ENCODE assay signal across 24 cellular contexts in the genomic region with DNA sequence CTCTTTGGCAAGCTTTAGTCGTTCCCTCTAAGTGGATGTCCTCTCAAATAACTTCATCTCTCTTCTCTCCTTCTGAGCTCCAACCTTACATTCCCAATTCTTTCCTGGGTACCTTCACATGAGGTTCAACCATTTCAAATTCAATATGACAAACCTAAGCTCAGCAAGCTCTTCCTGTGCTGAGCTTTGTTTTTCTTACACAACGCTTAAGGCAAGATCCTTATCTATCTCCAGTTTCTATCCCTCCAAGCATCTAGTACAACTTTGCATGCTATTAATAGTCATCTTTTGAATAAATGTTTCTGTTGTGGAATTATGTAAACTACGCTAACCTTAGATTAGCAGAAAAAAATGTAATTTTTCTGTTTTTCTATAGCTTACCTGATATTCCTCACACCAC.
DNase-seq lines count a peak whose midpoint lies in the region; ATAC-seq, FAIRE-seq and TF ChIP-seq lines count a peak whose summit lies in the region.
"Had no signal": no experiment of that assay in that cellular context is flagged by ENCODE, and none has a peak within 500 bp of the region (broad histone marks: within the 10 kb centered on the region; RNA-seq: fewer than 3 reads in every experiment).

No MANE protein-coding gene starts in this region.

- DNase-seq in EH (ENCODE audit: low read depth) (peak; percentile 79), NCI-H526 (lab: John Stamatoyannopoulos, UW) (peak; percentile 65 to 70), adipocyte (ENCODE audit: low read depth) (peak; percentile 48), small intestine (no peak)
- DNase-seq in activated naive CD4-positive, alpha-beta T cell treated with Interleukin-2 at 50 U/mL for 16 hours = no peak
- DNase-seq: AML-193; CD4-positive, alpha-beta T cell; COR-L47; GOT3; HCEC 1CT; NCI-H1105; NCI-H146; NCI-H1930; NCI-H2107; NCI-H524 treated with DMSO at 0.1 percent for 48 hours; Peyer's patch; SIG-M5; SK-N-SH; SW 1271 had no signal

- no peak overlapping the region for H3K27ac ChIP-seq in parathyroid adenoma
- no peak overlapping the region for H3K27ac ChIP-seq in small intestine (ENCODE audit: low read depth in 1 of 2, low read length in 1 of 2)
- H3K27ac ChIP-seq: A549; BLaER1 treated with 17β-estradiol and CSF1 and Interleukin-3, amounts not matched to agents 10 nM and 100 nM; Peyer's patch had no signal

- no peak for ATAC-seq in activated CD4-positive, CD25-positive, alpha-beta regulatory T cell treated with anti-CD3 and anti-CD28 coated beads, Interleukin-2, amount 50 U/mL, for 24 hours
- ATAC-seq: A549 had no signal

- H3K4me3 ChIP-seq in adipocyte (ENCODE audit: low read length) (no peak overlapping the region), parathyroid adenoma (ENCODE audit: low read depth, low read length) (no peak overlapping the region), small intestine (ENCODE audit: low read depth in 1 of 2, low read length in 2 of 2) (no peak overlapping the region)
- H3K4me3 ChIP-seq: A549; BLaER1 treated with 17β-estradiol and CSF1 and Interleukin-3, amounts not matched to agents 10 nM and 100 nM; Peyer's patch had no signal

- H3K27me3 ChIP-seq in adipocyte (replicated peaks; ENCODE audit: control insufficient read depth, insufficient read depth, low read length) = peaks cover 7% of the 10 kb centered on the region
- H3K27me3 ChIP-seq in parathyroid adenoma (ENCODE audit: control insufficient read depth, insufficient read depth, low read length) = no peaks in the 10 kb centered on the region
- no peaks in the 10 kb centered on the region for H3K27me3 ChIP-seq in small intestine (ENCODE audit: control insufficient read depth in 2 of 2, insufficient read depth in 2 of 2, low read length in 2 of 2)
- H3K27me3 ChIP-seq: BLaER1 treated with 17β-estradiol and CSF1 and Interleukin-3, amounts not matched to agents 10 nM and 100 nM; Peyer's patch had no signal

- no peak for FAIRE-seq in small intestine (lab: Jason Lieb, UNC)
- FAIRE-seq: A549, GM12892 had no signal

- H3K36me3 ChIP-seq in adipocyte (ENCODE audit: control insufficient read depth, insufficient read depth, low read length, severe bottlenecking) (no peaks in the 10 kb centered on the region), parathyroid adenoma (ENCODE audit: control insufficient read depth, insufficient read depth, low read length) (no peaks in the 10 kb centered on the region), small intestine (ENCODE audit: control insufficient read depth in 2 of 2, insufficient read depth in 2 of 2, low read length in 2 of 2) (no peaks in the 10 kb centered on the region)
- H3K36me3 ChIP-seq: BLaER1 treated with 17β-estradiol and CSF1 and Interleukin-3, amounts not matched to agents 10 nM and 100 nM; Peyer's patch had no signal

- peak overlapping the region; percentile 5 for H2AFZ ChIP-seq in parathyroid adenoma

- H3K4me1 ChIP-seq in adipocyte (ENCODE audit: control insufficient read depth, insufficient read depth, low read length) (peaks cover 15% of the 10 kb centered on the region), parathyroid adenoma (peaks cover 7% of the 10 kb centered on the region), small intestine (ENCODE audit: control insufficient read depth in 2 of 2, insufficient read depth in 1 of 2, low read depth in 1 of 2, low read length in 1 of 2) (peaks cover 2 to 4% of the 10 kb centered on the region in 2 donors)
- H3K4me1 ChIP-seq: BLaER1 treated with 17β-estradiol and CSF1 and Interleukin-3, amounts not matched to agents 10 nM and 100 nM had no signal

- TF ChIP-seq CTCF in parathyroid adenoma (IDR thresholded peaks at IDR 0.05) = no peak

- H3K79me2 ChIP-seq in parathyroid adenoma = no peaks in the 10 kb centered on the region

- 71 to 82% (median 82%) methylated on average over 3 of the region's 3 CpGs for WGBS in small intestine, 3 donors

- H3K9me3 ChIP-seq in adipocyte (ENCODE audit: control insufficient read depth, low read length) = no peaks in the 10 kb centered on the region
- no peaks in the 10 kb centered on the region for H3K9me3 ChIP-seq in parathyroid adenoma (ENCODE audit: control insufficient read depth, low read length)
- no peaks in the 10 kb centered on the region for H3K9me3 ChIP-seq in small intestine (ENCODE audit: control insufficient read depth, low read depth)
- H3K9me3 ChIP-seq: A549; BLaER1 treated with 17β-estradiol and CSF1 and Interleukin-3, amounts not matched to agents 10 nM and 100 nM; Peyer's patch; SK-N-SH had no signal

- no peak overlapping the region for H3K4me2 ChIP-seq in parathyroid adenoma (ENCODE audit: low read length)
- H3K4me2 ChIP-seq: A549; BLaER1 treated with 17β-estradiol and CSF1 and Interleukin-3, amounts not matched to agents 10 nM and 100 nM; SK-N-SH had no signal

- no peak overlapping the region for H3K9ac ChIP-seq in adipocyte (ENCODE audit: low read length)
- no peak overlapping the region for H3K9ac ChIP-seq in parathyroid adenoma
- H3K9ac ChIP-seq: BLaER1 treated with 17β-estradiol and CSF1 and Interleukin-3, amounts not matched to agents 10 nM and 100 nM; SK-N-SH had no signal

Comparison
In these comparisons a context has a peak if more than half of its experiments do, and no peak if none do; other contexts are left out.
1. DNase-seq: peak in EH (single experiment), NCI-H526 (2 of 2) and adipocyte (single experiment); none in activated naive CD4-positive, alpha-beta T cell treated with Interleukin-2 at 50 U/mL for 16 hours (single experiment) and small intestine (single experiment).